14 cellular contexts compared by ENCODE assay signal in genomic region chr17:16250635-16251034, GRCh38. TPM values are rescaled to one million over a fixed set of nuclear protein-coding genes. Genes with fewer than 3 reads are reported as not detected.
DNase-seq lines count a peak whose midpoint lies in the region; ATAC-seq and TF ChIP-seq lines count a peak whose summit lies in the region.
"Had no signal": no experiment of that assay in that cellular context is flagged by ENCODE, and none has a peak within 500 bp of the region (broad histone marks: within the 10 kb centered on the region; RNA-seq: fewer than 3 reads in every experiment).

No MANE protein-coding gene starts in this region.

- intact Hi-C loops in A673 (cut with micrococcal nuclease; ENCODE audit: unreplicated experiment) (no loop called here), adrenal gland (cut with DNase I) (no loop called here)

- CTCF ChIA-PET in A673 (lab: Charles Lee) (no interaction called here), T-cell (lab: Charles Lee) (interaction anchor here in 1 of 2 donors (0.5 to 0.7 kb wide), 3 partner anchors 10 to 534 kb away, joined by 3 to 6 read pairs (median 3); no protein-coding TSS in a partner anchor)

- H3K27me3 Mint-ChIP-seq in neural progenitor cell (ENCODE audit: insufficient read depth, low read depth) (no peaks in the 10 kb centered on the region), T-cell (no peaks in the 10 kb centered on the region)
- H3K27me3 Mint-ChIP-seq: IgD-negative memory B cell, progenitor cell of endocrine pancreas had no signal

- H3K36me3 ChIP-seq in A673 (ENCODE audit: insufficient read depth, low read length, poor library complexity, severe bottlenecking): no peaks in the 10 kb centered on the region
- no peaks in the 10 kb centered on the region for H3K36me3 ChIP-seq in adrenal gland (replicated peaks in 1 of 2)
- H3K36me3 ChIP-seq in neural progenitor cell: no peaks in the 10 kb centered on the region
- H3K36me3 ChIP-seq: heart left ventricle had no signal

- peaks cover 28% of the 10 kb centered on the region for H4K20me1 ChIP-seq in neural progenitor cell (ENCODE audit: low read depth)
- H4K20me1 ChIP-seq: BLaER1 treated with 17β-estradiol and CSF1 and Interleukin-3, amounts not matched to agents 10 nM and 100 nM had no signal

- no peaks in the 10 kb centered on the region for H3K79me2 ChIP-seq in neural progenitor cell (ENCODE audit: low read depth)

- peak; percentile 11 for DNase-seq in A673 (ENCODE audit: low spot score)
- DNase-seq in HCEC 1CT: peak; percentile 28
- DNase-seq in adrenal gland: peak in 4 of 7 donors; percentile 40 to 72 (median 59)
- peak; percentile 72 to 85 for DNase-seq in foreskin fibroblast
- DNase-seq in DMS53 (lab: John Stamatoyannopoulos, UW): no peak
- no peak for DNase-seq in neural progenitor cell (ENCODE audit: low spot score)
- no peak for DNase-seq in T-cell
- DNase-seq in HK-2 (ENCODE audit: unreplicated experiment): no peak
- DNase-seq: activated CD4-positive, CD25-positive, alpha-beta regulatory T cell; heart left ventricle; NCI-H1092 treated with DMSO at 0.1 percent for 48 hours had no signal

- no TSS peak for BruUV-seq in A673 (replicated peaks; lab: Mats Ljungman, UMichigan)

- 27 to 62% (median 40%) methylated on average over 1 of the region's 1 CpG for WGBS in adrenal gland, 4 donors

- H3K4me1 Mint-ChIP-seq in neural progenitor cell (peaks cover 12% of the 10 kb centered on the region), T-cell (peaks cover 3 to 9% (median 5%) of the 10 kb centered on the region in 3 donors)

- TF ChIP-seq POLR2A in adrenal gland (IDR thresholded peaks at IDR 0.05): no peak

- TF ChIP-seq CTCF in A673 (conservative IDR thresholded peaks at IDR 0.05; ENCODE audit: low read depth, low read length) (no peak), adrenal gland (IDR thresholded peaks at IDR 0.05) (no peak), foreskin fibroblast (IDR thresholded peaks at IDR 0.05; ENCODE audit: low read depth, low read length) (no peak), neural progenitor cell (IDR thresholded peaks at IDR 0.05) (no peak)

- peaks cover 8% of the 10 kb centered on the region for H3K4me1 ChIP-seq in A673 (ENCODE audit: insufficient read depth, low read length, poor library complexity, severe bottlenecking)
- H3K4me1 ChIP-seq in adrenal gland (replicated peaks in 1 of 2): peaks cover 8 to 18% of the 10 kb centered on the region in 2 donors
- H3K4me1 ChIP-seq in neural progenitor cell: peaks cover 10% of the 10 kb centered on the region

- H3K4me3 Mint-ChIP-seq in neural progenitor cell (no peak overlapping the region), T-cell (no peak overlapping the region)
- H3K4me3 Mint-ChIP-seq: IgD-negative memory B cell had no signal

- H3K4me2 ChIP-seq in neural progenitor cell: no peak overlapping the region
- H3K4me2 ChIP-seq: BLaER1 treated with 17β-estradiol and CSF1 and Interleukin-3, amounts not matched to agents 10 nM and 100 nM had no signal

- H3F3A ChIP-seq in neural progenitor cell (ENCODE audit: low read depth): peaks cover 10% of the 10 kb centered on the region

- H3K9me3 ChIP-seq in A673 (ENCODE audit: low read depth, low read length, poor library complexity, severe bottlenecking) (no peaks in the 10 kb centered on the region), adrenal gland (replicated peaks in 1 of 3) (no peaks in the 10 kb centered on the region), neural progenitor cell (ENCODE audit: low read depth) (no peaks in the 10 kb centered on the region)
- H3K9me3 ChIP-seq: BLaER1 treated with 17β-estradiol and CSF1 and Interleukin-3, amounts not matched to agents 10 nM and 100 nM; heart left ventricle had no signal

- no peak for ATAC-seq in T-cell (replicated peaks in 1 of 4)

- H3K27ac Mint-ChIP-seq in neural progenitor cell: no peak overlapping the region
- H3K27ac Mint-ChIP-seq in T-cell: no peak overlapping the region
- H3K27ac Mint-ChIP-seq: progenitor cell of endocrine pancreas had no signal

- POLR2A ChIA-PET in A673 (lab: Charles Lee; ENCODE audit: low non-redundant PET): no interaction called here
- POLR2A ChIA-PET in T-cell (lab: Charles Lee): interaction anchor here in 1 of 2 donors (0.6 kb wide), 1 partner anchor 50 kb away, joined by 3 read pairs; no protein-coding TSS in a partner anchor

- H3K4me3 ChIP-seq in A673 (ENCODE audit: low read depth, low read length, poor library complexity, severe bottlenecking) (no peak overlapping the region), adrenal gland (no peak overlapping the region), foreskin fibroblast (ENCODE audit: low read depth in 1 of 2, low read length in 2 of 2) (no peak overlapping the region), neural progenitor cell (no peak overlapping the region)
- H3K4me3 ChIP-seq: BLaER1 treated with 17β-estradiol and CSF1 and Interleukin-3, amounts not matched to agents 10 nM and 100 nM; heart left ventricle had no signal

- H3K36me3 Mint-ChIP-seq in neural progenitor cell (peaks cover 6% of the 10 kb centered on the region), T-cell (peaks cover 27% of the 10 kb centered on the region)

- no peak overlapping the region for H3K9ac ChIP-seq in neural progenitor cell
- H3K9ac ChIP-seq: BLaER1 treated with 17β-estradiol and CSF1 and Interleukin-3, amounts not matched to agents 10 nM and 100 nM had no signal

- H3K9me3 Mint-ChIP-seq in neural progenitor cell: no peaks in the 10 kb centered on the region
- no peaks in the 10 kb centered on the region for H3K9me3 Mint-ChIP-seq in T-cell
- H3K9me3 Mint-ChIP-seq: IgD-negative memory B cell had no signal

- no peak overlapping the region for H2AFZ ChIP-seq in neural progenitor cell (replicated peaks)

- H3K27ac ChIP-seq in A673 (ENCODE audit: low read depth, low read length, poor library complexity, severe bottlenecking) (peak overlapping the region; percentile 60), adrenal gland (peak overlapping the region in 4 of 5 donors; percentile 27 to 75 (median 34)), neural progenitor cell (no peak overlapping the region)
- H3K27ac ChIP-seq: BLaER1 treated with 17β-estradiol and CSF1 and Interleukin-3, amounts not matched to agents 10 nM and 100 nM; heart left ventricle had no signal

- H3K27me3 ChIP-seq in A673 (replicated peaks; ENCODE audit: insufficient read depth, low read depth, low read length, poor library complexity) (no peaks in the 10 kb centered on the region), adrenal gland (no peaks in the 10 kb centered on the region), neural progenitor cell (no peaks in the 10 kb centered on the region)
- H3K27me3 ChIP-seq: BLaER1 treated with 17β-estradiol and CSF1 and Interleukin-3, amounts not matched to agents 10 nM and 100 nM; heart left ventricle had no signal

RNA-seq across cellular contexts. Expression of gene PIGL, which starts 33.6 kb away (rescaled TPM):
- total RNA-seq in A673 (2021): 31.7 and 41.9 TPM in 2 replicates
- 100 to 1,000 TPM in 1 of 8 donors, 10 to 100 TPM in 7; 10.3 to 102 (median 28.2) TPM for total RNA-seq in adrenal gland
- 10 to 100 TPM; 12.0 to 58.8 (median 48.5) TPM for polyA plus RNA-seq in adrenal gland
- 42.0 and 57.0 TPM in 2 replicates for total RNA-seq in neural progenitor cell (ENCODE audit: low replicate concordance)
- total RNA-seq in T-cell: 10 to 100 TPM; 53.9 to 90.2 (median 82.7) TPM

RNA-seq across cellular contexts. Expression of gene NCOR1, which starts 35.3 kb away (rescaled TPM):
- 148 and 150 TPM in 2 replicates for total RNA-seq in A673 (2021)
- total RNA-seq in adrenal gland: 100 to 1,000 TPM in 3 of 8 donors, 10 to 100 TPM in 5; 76.4 to 172 (median 97.6) TPM
- 100 to 1,000 TPM in 1 of 3 donors, 10 to 100 TPM in 2; 66.2 to 135 (median 91.1) TPM for polyA plus RNA-seq in adrenal gland
- total RNA-seq in neural progenitor cell (ENCODE audit: low replicate concordance): 73.7 and 86.8 TPM in 2 replicates
- total RNA-seq in T-cell: 100 to 1,000 TPM; 134 to 173 (median 152) TPM

Comparison
In these comparisons a context has a peak if more than half of its experiments do, and no peak if none do; other contexts are left out.
1. DNase-seq: peak in A673 (single experiment), HCEC 1CT (single experiment), adrenal gland (4 of 7) and foreskin fibroblast (2 of 2); none in DMS53 (single experiment), neural progenitor cell (single experiment), T-cell (0 of 34) and HK-2 (single experiment).